8 cellular contexts compared by ENCODE assay signal in the genomic region with DNA sequence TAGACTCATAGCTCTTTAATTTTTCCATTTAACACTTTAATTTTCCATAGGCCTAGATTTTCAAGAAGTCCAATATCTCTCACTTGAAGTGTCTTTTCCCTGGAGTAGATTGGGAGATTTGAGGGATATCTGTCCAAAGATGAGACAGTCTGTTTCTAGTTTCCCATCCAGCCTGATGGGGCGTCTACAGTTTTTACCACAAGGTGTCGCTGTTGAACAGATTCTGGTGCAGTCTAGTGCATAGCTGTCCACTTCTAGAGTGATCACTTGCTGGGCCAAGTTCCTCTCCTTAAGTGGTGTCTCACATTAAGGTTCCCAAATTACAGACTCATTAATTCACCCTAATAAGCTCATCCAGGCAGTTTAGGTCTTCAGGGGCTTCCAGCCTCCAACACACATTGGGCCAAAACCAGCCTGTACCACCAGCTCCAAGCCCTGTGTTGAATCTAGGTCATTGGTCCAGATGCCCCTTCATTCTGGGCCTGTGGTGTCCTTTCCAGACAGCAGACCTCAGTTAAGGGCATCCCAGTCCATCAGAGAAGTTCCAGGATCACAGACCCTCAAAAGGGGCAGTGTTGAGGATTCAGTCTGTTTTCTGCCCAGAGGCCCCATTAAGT. TPM values are rescaled to one million over a fixed set of nuclear protein-coding genes. Genes with fewer than 3 reads are reported as not detected.
DNase-seq lines count a peak whose midpoint lies in the region; ATAC-seq and TF ChIP-seq lines count a peak whose summit lies in the region.

No MANE protein-coding gene starts in this region.

- H3K9me3 ChIP-seq in BE2C: no peaks in the 10 kb centered on the region; the same call in none of the 2 replicates
- H3K9me3 ChIP-seq in HEK293 (ENCODE audit: control insufficient read depth, insufficient read depth, low read depth, low read length): no peaks in the 10 kb centered on the region
- H3K9me3 ChIP-seq in MG63: peaks cover 2% of the 10 kb centered on the region; the same call in 1 of the 2 replicates

- peaks cover 5% of the 10 kb centered on the region for H3K4me1 Mint-ChIP-seq in progenitor cell of endocrine pancreas (ENCODE audit: low read depth)

- POLR2A ChIA-PET in HEK293 (lab: Yijun Ruan, JAX): no interaction called here

- peaks cover 4% of the 10 kb centered on the region for H3K27me3 Mint-ChIP-seq in progenitor cell of endocrine pancreas

- no peak overlapping the region for H3K4me3 ChIP-seq in BE2C (ENCODE audit: low read depth, low read length)
- H3K4me3 ChIP-seq in HEK293 (ENCODE audit: low read depth, low read length): no peak overlapping the region
- no peak overlapping the region for H3K4me3 ChIP-seq in MG63

- ATAC-seq in GM19035 (IDR thresholded peaks at IDR 0.05; ENCODE audit: unreplicated experiment): no peak

- CTCF ChIA-PET in HEK293 (lab: Yijun Ruan, JAX): interaction anchor here (0.5 to 10.3 kb wide), 38 partner anchors 8 to 1307 kb away, joined by 3 to 145 read pairs (median 4); a partner anchor contains a TSS

- H3K9me3 Mint-ChIP-seq in progenitor cell of endocrine pancreas (ENCODE audit: low read depth): peaks cover 9% of the 10 kb centered on the region

- peaks cover 2% of the 10 kb centered on the region for H3K36me3 Mint-ChIP-seq in progenitor cell of endocrine pancreas (ENCODE audit: insufficient read depth)

- no peaks in the 10 kb centered on the region for H3K4me1 ChIP-seq in BE2C
- no peaks in the 10 kb centered on the region for H3K4me1 ChIP-seq in HEK293 (ENCODE audit: control insufficient read depth, insufficient read depth, low read length)

- H3K4me3 Mint-ChIP-seq in progenitor cell of endocrine pancreas (ENCODE audit: low read depth): no peak overlapping the region

- H3K36me3 ChIP-seq in BE2C (no peaks in the 10 kb centered on the region), HEK293 (ENCODE audit: control insufficient read depth in 2 of 2, insufficient read depth in 1 of 2, low read length in 2 of 2) (no peaks in the 10 kb centered on the region), MG63 (no peaks in the 10 kb centered on the region)

- no peak overlapping the region for H3K27ac Mint-ChIP-seq in progenitor cell of endocrine pancreas

- no peak overlapping the region for H3K27ac ChIP-seq in HEK293 (ENCODE audit: extremely low read depth, low read depth, low read length)

- peak; percentile 90 for TF ChIP-seq CTCF in BE2C (IDR thresholded peaks at IDR 0.05; ENCODE audit: low read depth, low read length)
- TF ChIP-seq CTCF in HEK293 (tag by site-specific recombination; IDR thresholded peaks at IDR 0.05): no peak
- peak; percentile 51 for TF ChIP-seq CTCF in progenitor cell of endocrine pancreas (IDR thresholded peaks at IDR 0.05; ENCODE audit: unreplicated experiment)

- DNase-seq in BE2C (peak; percentile 51), T-helper 2 cell (peak in 3 of 5 experiments; percentile 28 to 75 (median 33)), cerebellar cortex (ENCODE audit: low spot score) (peak; percentile 13), progenitor cell of endocrine pancreas (ENCODE audit: low spot score, unreplicated experiment) (no peak), globus pallidus (ENCODE audit: low spot score) (no peak), MG63 (no peak)

- H3K27me3 ChIP-seq in BE2C (no peaks in the 10 kb centered on the region), MG63 (no peaks in the 10 kb centered on the region)

TF ChIP-seq in HEK293, 187 proteins besides CTCF, POLR2A, EP300 and RAD21:
- TF ChIP-seq TRIM28 (IDR thresholded peaks at IDR 0.05; ENCODE audit: borderline replicate concordance, low read length) (peak; percentile 80; the same call in 1 of the 2 replicates), HOXC10 (CRISPR knock-in tag; IDR thresholded peaks at IDR 0.05) (no peak), ZNF416 (tag by site-specific recombination; IDR thresholded peaks at IDR 0.05) (no peak), ZNF2 (tag by site-specific recombination; IDR thresholded peaks at IDR 0.05) (peak; percentile 99), ZNF654 (tag by site-specific recombination; IDR thresholded peaks at IDR 0.05; ENCODE audit: low read depth) (peak; percentile 65), SETDB1 (IDR thresholded peaks at IDR 0.05; ENCODE audit: insufficient read length, low read length) (peak; percentile 99)
- TF ChIP-seq, protein P1, sequence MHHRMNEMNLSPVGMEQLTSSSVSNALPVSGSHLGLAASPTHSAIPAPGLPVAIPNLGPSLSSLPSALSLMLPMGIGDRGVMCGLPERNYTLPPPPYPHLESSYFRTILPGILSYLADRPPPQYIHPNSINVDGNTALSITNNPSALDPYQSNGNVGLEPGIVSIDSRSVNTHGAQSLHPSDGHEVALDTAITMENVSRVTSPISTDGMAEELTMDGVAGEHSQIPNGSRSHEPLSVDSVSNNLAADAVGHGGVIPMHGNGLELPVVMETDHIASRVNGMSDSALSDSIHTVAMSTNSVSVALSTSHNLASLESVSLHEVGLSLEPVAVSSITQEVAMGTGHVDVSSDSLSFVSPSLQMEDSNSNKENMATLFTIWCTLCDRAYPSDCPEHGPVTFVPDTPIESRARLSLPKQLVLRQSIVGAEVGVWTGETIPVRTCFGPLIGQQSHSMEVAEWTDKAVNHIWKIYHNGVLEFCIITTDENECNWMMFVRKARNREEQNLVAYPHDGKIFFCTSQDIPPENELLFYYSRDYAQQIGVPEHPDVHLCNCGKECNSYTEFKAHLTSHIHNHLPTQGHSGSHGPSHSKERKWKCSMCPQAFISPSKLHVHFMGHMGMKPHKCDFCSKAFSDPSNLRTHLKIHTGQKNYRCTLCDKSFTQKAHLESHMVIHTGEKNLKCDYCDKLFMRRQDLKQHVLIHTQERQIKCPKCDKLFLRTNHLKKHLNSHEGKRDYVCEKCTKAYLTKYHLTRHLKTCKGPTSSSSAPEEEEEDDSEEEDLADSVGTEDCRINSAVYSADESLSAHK (tag by site-specific recombination; IDR thresholded peaks at IDR 0.05): peak; percentile 92

RNA-seq across cellular contexts. Expression of a gene that starts 9.4 kb away (rescaled TPM):
- not detected for polyA plus RNA-seq in BE2C (2012; ENCODE audit: insufficient read depth, insufficient read length, low read depth)
- not detected in 2 replicates for total RNA-seq in progenitor cell of endocrine pancreas
- not detected in 2 replicates for total RNA-seq in MG63 (2014; rRNA removed; shearing (Covaris generic); ENCODE audit: low replicate concordance)

RNA-seq across cellular contexts. Expression of a gene that starts 21.7 kb away (rescaled TPM):
- polyA plus RNA-seq in BE2C (2012; ENCODE audit: insufficient read depth, insufficient read length, low read depth): not detected
- total RNA-seq in progenitor cell of endocrine pancreas: not detected in 2 replicates
- total RNA-seq in MG63 (2014; rRNA removed; shearing (Covaris generic); ENCODE audit: low replicate concordance): not detected in 2 replicates

Comparison
In these comparisons a context has a peak if more than half of its experiments do, and no peak if none do; other contexts are left out.
1. DNase-seq: peak in BE2C (single experiment), T-helper 2 cell (3 of 5) and cerebellar cortex (single experiment); none in progenitor cell of endocrine pancreas (single experiment), globus pallidus (single experiment) and MG63 (single experiment).